ENCODE assay signal across 1 cellular context in the genomic region with DNA sequence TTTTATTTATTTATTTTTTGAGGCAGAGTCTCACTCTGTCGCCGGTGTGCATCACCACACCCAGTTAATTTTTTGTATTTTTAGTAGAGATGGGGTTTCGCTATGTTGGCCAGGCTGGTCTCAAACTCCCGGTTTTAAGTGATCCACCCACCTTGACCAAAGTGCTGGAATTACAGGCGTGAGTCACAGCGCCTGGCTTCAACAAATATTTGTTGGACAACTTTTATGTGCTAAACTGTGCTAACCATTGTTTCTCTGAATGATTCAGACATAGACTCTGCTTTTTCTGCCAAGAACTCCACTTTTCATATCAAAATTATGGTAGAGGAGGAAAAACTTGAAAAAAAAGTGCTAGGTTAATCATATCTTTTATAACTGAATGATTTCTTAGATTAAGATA.
TF ChIP-seq lines count a peak whose summit lies in the region.

No MANE protein-coding gene starts in this region.

TF ChIP-seq in HepG2, 621 proteins besides CTCF, POLR2A, EP300 and RAD21 (continued from another document and continues in another):
- TF ChIP-seq, protein P1, sequence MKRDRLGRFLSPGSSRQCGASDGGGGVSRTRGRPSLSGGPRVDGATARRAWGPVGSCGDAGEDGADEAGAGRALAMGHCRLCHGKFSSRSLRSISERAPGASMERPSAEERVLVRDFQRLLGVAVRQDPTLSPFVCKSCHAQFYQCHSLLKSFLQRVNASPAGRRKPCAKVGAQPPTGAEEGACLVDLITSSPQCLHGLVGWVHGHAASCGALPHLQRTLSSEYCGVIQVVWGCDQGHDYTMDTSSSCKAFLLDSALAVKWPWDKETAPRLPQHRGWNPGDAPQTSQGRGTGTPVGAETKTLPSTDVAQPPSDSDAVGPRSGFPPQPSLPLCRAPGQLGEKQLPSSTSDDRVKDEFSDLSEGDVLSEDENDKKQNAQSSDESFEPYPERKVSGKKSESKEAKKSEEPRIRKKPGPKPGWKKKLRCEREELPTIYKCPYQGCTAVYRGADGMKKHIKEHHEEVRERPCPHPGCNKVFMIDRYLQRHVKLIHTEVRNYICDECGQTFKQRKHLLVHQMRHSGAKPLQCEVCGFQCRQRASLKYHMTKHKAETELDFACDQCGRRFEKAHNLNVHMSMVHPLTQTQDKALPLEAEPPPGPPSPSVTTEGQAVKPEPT (CRISPR knock-in tag; IDR thresholded peaks at IDR 0.05; ENCODE audit: low read depth): no peak
- TF ChIP-seq, protein P2, sequence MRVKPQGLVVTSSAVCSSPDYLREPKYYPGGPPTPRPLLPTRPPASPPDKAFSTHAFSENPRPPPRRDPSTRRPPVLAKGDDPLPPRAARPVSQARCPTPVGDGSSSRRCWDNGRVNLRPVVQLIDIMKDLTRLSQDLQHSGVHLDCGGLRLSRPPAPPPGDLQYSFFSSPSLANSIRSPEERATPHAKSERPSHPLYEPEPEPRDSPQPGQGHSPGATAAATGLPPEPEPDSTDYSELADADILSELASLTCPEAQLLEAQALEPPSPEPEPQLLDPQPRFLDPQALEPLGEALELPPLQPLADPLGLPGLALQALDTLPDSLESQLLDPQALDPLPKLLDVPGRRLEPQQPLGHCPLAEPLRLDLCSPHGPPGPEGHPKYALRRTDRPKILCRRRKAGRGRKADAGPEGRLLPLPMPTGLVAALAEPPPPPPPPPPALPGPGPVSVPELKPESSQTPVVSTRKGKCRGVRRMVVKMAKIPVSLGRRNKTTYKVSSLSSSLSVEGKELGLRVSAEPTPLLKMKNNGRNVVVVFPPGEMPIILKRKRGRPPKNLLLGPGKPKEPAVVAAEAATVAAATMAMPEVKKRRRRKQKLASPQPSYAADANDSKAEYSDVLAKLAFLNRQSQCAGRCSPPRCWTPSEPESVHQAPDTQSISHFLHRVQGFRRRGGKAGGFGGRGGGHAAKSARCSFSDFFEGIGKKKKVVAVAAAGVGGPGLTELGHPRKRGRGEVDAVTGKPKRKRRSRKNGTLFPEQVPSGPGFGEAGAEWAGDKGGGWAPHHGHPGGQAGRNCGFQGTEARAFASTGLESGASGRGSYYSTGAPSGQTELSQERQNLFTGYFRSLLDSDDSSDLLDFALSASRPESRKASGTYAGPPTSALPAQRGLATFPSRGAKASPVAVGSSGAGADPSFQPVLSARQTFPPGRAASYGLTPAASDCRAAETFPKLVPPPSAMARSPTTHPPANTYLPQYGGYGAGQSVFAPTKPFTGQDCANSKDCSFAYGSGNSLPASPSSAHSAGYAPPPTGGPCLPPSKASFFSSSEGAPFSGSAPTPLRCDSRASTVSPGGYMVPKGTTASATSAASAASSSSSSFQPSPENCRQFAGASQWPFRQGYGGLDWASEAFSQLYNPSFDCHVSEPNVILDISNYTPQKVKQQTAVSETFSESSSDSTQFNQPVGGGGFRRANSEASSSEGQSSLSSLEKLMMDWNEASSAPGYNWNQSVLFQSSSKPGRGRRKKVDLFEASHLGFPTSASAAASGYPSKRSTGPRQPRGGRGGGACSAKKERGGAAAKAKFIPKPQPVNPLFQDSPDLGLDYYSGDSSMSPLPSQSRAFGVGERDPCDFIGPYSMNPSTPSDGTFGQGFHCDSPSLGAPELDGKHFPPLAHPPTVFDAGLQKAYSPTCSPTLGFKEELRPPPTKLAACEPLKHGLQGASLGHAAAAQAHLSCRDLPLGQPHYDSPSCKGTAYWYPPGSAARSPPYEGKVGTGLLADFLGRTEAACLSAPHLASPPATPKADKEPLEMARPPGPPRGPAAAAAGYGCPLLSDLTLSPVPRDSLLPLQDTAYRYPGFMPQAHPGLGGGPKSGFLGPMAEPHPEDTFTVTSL (CRISPR knock-in tag; IDR thresholded peaks at IDR 0.05; ENCODE audit: borderline replicate concordance): peak; percentile 89
- TF ChIP-seq ZNF274 (CRISPR knock-in tag; IDR thresholded peaks at IDR 0.05): no peak
- no peak for TF ChIP-seq RFXAP (CRISPR knock-in tag; IDR thresholded peaks at IDR 0.05; ENCODE audit: borderline replicate concordance)
- TF ChIP-seq, protein P3, sequence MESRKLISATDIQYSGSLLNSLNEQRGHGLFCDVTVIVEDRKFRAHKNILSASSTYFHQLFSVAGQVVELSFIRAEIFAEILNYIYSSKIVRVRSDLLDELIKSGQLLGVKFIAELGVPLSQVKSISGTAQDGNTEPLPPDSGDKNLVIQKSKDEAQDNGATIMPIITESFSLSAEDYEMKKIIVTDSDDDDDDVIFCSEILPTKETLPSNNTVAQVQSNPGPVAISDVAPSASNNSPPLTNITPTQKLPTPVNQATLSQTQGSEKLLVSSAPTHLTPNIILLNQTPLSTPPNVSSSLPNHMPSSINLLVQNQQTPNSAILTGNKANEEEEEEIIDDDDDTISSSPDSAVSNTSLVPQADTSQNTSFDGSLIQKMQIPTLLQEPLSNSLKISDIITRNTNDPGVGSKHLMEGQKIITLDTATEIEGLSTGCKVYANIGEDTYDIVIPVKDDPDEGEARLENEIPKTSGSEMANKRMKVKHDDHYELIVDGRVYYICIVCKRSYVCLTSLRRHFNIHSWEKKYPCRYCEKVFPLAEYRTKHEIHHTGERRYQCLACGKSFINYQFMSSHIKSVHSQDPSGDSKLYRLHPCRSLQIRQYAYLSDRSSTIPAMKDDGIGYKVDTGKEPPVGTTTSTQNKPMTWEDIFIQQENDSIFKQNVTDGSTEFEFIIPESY (CRISPR knock-in tag; IDR thresholded peaks at IDR 0.05): no peak
- TF ChIP-seq, protein P4, sequence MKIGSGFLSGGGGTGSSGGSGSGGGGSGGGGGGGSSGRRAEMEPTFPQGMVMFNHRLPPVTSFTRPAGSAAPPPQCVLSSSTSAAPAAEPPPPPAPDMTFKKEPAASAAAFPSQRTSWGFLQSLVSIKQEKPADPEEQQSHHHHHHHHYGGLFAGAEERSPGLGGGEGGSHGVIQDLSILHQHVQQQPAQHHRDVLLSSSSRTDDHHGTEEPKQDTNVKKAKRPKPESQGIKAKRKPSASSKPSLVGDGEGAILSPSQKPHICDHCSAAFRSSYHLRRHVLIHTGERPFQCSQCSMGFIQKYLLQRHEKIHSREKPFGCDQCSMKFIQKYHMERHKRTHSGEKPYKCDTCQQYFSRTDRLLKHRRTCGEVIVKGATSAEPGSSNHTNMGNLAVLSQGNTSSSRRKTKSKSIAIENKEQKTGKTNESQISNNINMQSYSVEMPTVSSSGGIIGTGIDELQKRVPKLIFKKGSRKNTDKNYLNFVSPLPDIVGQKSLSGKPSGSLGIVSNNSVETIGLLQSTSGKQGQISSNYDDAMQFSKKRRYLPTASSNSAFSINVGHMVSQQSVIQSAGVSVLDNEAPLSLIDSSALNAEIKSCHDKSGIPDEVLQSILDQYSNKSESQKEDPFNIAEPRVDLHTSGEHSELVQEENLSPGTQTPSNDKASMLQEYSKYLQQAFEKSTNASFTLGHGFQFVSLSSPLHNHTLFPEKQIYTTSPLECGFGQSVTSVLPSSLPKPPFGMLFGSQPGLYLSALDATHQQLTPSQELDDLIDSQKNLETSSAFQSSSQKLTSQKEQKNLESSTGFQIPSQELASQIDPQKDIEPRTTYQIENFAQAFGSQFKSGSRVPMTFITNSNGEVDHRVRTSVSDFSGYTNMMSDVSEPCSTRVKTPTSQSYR (CRISPR knock-in tag; IDR thresholded peaks at IDR 0.05; ENCODE audit: borderline replicate concordance): no peak
- no peak for TF ChIP-seq ZNF12 (CRISPR knock-in tag; IDR thresholded peaks at IDR 0.05)
- TF ChIP-seq, protein P5, sequence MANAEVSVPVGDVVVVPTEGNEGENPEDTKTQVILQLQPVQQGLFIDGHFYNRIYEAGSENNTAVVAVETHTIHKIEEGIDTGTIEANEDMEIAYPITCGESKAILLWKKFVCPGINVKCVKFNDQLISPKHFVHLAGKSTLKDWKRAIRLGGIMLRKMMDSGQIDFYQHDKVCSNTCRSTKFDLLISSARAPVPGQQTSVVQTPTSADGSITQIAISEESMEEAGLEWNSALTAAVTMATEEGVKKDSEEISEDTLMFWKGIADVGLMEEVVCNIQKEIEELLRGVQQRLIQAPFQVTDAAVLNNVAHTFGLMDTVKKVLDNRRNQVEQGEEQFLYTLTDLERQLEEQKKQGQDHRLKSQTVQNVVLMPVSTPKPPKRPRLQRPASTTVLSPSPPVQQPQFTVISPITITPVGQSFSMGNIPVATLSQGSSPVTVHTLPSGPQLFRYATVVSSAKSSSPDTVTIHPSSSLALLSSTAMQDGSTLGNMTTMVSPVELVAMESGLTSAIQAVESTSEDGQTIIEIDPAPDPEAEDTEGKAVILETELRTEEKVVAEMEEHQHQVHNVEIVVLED (CRISPR knock-in tag; IDR thresholded peaks at IDR 0.05; ENCODE audit: borderline replicate concordance): no peak
- TF ChIP-seq NCOA2 (CRISPR knock-in tag; IDR thresholded peaks at IDR 0.05): peak; percentile 77
- TF ChIP-seq RXRB (CRISPR knock-in tag; IDR thresholded peaks at IDR 0.05; ENCODE audit: borderline replicate concordance): peak; percentile 70
- no peak for TF ChIP-seq AGO1 (IDR thresholded peaks at IDR 0.05; ENCODE audit: low read depth, low read length, poor library complexity, severe bottlenecking)
- TF ChIP-seq ZNF788 (CRISPR knock-in tag; IDR thresholded peaks at IDR 0.05; ENCODE audit: borderline replicate concordance): no peak
- no peak for TF ChIP-seq BORCS8-MEF2B (CRISPR knock-in tag; IDR thresholded peaks at IDR 0.05)
- no peak for TF ChIP-seq ZNF569 (CRISPR knock-in tag; IDR thresholded peaks at IDR 0.05; ENCODE audit: borderline replicate concordance)
- TF ChIP-seq ELF4 (CRISPR knock-in tag; IDR thresholded peaks at IDR 0.05; ENCODE audit: borderline replicate concordance): no peak
- no peak for TF ChIP-seq ZNF20 (CRISPR knock-in tag; IDR thresholded peaks at IDR 0.05)
- TF ChIP-seq ZNF235 (CRISPR knock-in tag; IDR thresholded peaks at IDR 0.05; ENCODE audit: borderline replicate concordance): no peak
- no peak for TF ChIP-seq FOXK1 (CRISPR knock-in tag; IDR thresholded peaks at IDR 0.05; ENCODE audit: borderline replicate concordance, low read depth)
- TF ChIP-seq, protein P6, sequence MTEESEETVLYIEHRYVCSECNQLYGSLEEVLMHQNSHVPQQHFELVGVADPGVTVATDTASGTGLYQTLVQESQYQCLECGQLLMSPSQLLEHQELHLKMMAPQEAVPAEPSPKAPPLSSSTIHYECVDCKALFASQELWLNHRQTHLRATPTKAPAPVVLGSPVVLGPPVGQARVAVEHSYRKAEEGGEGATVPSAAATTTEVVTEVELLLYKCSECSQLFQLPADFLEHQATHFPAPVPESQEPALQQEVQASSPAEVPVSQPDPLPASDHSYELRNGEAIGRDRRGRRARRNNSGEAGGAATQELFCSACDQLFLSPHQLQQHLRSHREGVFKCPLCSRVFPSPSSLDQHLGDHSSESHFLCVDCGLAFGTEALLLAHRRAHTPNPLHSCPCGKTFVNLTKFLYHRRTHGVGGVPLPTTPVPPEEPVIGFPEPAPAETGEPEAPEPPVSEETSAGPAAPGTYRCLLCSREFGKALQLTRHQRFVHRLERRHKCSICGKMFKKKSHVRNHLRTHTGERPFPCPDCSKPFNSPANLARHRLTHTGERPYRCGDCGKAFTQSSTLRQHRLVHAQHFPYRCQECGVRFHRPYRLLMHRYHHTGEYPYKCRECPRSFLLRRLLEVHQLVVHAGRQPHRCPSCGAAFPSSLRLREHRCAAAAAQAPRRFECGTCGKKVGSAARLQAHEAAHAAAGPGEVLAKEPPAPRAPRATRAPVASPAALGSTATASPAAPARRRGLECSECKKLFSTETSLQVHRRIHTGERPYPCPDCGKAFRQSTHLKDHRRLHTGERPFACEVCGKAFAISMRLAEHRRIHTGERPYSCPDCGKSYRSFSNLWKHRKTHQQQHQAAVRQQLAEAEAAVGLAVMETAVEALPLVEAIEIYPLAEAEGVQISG (CRISPR knock-in tag; IDR thresholded peaks at IDR 0.05): no peak
- TF ChIP-seq, protein P7, sequence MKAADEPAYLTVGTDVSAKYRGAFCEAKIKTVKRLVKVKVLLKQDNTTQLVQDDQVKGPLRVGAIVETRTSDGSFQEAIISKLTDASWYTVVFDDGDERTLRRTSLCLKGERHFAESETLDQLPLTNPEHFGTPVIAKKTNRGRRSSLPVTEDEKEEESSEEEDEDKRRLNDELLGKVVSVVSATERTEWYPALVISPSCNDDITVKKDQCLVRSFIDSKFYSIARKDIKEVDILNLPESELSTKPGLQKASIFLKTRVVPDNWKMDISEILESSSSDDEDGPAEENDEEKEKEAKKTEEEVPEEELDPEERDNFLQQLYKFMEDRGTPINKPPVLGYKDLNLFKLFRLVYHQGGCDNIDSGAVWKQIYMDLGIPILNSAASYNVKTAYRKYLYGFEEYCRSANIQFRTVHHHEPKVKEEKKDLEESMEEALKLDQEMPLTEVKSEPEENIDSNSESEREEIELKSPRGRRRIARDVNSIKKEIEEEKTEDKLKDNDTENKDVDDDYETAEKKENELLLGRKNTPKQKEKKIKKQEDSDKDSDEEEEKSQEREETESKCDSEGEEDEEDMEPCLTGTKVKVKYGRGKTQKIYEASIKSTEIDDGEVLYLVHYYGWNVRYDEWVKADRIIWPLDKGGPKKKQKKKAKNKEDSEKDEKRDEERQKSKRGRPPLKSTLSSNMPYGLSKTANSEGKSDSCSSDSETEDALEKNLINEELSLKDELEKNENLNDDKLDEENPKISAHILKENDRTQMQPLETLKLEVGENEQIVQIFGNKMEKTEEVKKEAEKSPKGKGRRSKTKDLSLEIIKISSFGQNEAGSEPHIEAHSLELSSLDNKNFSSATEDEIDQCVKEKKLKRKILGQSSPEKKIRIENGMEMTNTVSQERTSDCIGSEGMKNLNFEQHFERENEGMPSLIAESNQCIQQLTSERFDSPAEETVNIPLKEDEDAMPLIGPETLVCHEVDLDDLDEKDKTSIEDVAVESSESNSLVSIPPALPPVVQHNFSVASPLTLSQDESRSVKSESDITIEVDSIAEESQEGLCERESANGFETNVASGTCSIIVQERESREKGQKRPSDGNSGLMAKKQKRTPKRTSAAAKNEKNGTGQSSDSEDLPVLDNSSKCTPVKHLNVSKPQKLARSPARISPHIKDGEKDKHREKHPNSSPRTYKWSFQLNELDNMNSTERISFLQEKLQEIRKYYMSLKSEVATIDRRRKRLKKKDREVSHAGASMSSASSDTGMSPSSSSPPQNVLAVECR (CRISPR knock-in tag; IDR thresholded peaks at IDR 0.05; ENCODE audit: borderline replicate concordance): no peak; the same call in 1 of the 2 replicates
- TF ChIP-seq ZNF674 (CRISPR knock-in tag; IDR thresholded peaks at IDR 0.05; ENCODE audit: low read depth): no peak
- TF ChIP-seq ZMYM4 (CRISPR knock-in tag; IDR thresholded peaks at IDR 0.05): no peak
- no peak for TF ChIP-seq ZNF713 (CRISPR knock-in tag; IDR thresholded peaks at IDR 0.05)
- TF ChIP-seq ATF7-NPFF (CRISPR knock-in tag; IDR thresholded peaks at IDR 0.05; ENCODE audit: low read depth): no peak
- no peak for TF ChIP-seq ZNF775 (CRISPR knock-in tag; IDR thresholded peaks at IDR 0.05; ENCODE audit: borderline replicate concordance)
- TF ChIP-seq, protein P8, sequence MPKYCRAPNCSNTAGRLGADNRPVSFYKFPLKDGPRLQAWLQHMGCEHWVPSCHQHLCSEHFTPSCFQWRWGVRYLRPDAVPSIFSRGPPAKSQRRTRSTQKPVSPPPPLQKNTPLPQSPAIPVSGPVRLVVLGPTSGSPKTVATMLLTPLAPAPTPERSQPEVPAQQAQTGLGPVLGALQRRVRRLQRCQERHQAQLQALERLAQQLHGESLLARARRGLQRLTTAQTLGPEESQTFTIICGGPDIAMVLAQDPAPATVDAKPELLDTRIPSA (CRISPR knock-in tag; IDR thresholded peaks at IDR 0.05; ENCODE audit: borderline replicate concordance): no peak
- TF ChIP-seq ZNF75D (CRISPR knock-in tag; IDR thresholded peaks at IDR 0.05; ENCODE audit: borderline replicate concordance): no peak
